Comparison of ENCODE assay signal across 17 cellular contexts in genomic region chr9:35313911-35314310, GRCh38.
A peak's percentile ranks its signal among the peaks of the same experiment; 100 is the strongest.
DNase-seq lines count a peak whose midpoint lies in the region; ATAC-seq, FAIRE-seq and TF ChIP-seq lines count a peak whose summit lies in the region.
"Had no signal": no experiment of that assay in that cellular context is flagged by ENCODE, and none has a peak within 500 bp of the region (broad histone marks: within the 10 kb centered on the region; RNA-seq: fewer than 3 reads in every experiment).

No MANE protein-coding gene starts in this region.

- H2BK120ac ChIP-seq in H9 (ENCODE audit: low read depth, low read length, poor library complexity, severe bottlenecking), result no peak overlapping the region

- H2BK20ac ChIP-seq in H9 (ENCODE audit: low read depth, low read length, poor library complexity, severe bottlenecking), result no peak overlapping the region

- H3T11ph ChIP-seq in H9 (ENCODE audit: low read length), result no peak overlapping the region

- TF ChIP-seq POLR2A in endothelial cell of umbilical vein (IDR thresholded peaks at IDR 0.05; ENCODE audit: low read depth, low read length), result no peak
- TF ChIP-seq POLR2A in gastrocnemius medialis (IDR thresholded peaks at IDR 0.05), result no peak

- no peak for ATAC-seq in gastrocnemius medialis
- ATAC-seq: activated CD8-positive, alpha-beta memory T cell treated with anti-CD3 and anti-CD28 coated beads, Interleukin-2, amount 10 ng/mL, durations not matched to agents 7 days and 5 days; natural killer cell treated with Interleukin-12 subunit alpha and Interleukin-12 subunit beta and Interleukin-15 and Interleukin-18, amount 100 ng/mL, for 72 hours had no signal

- intact Hi-C loops in endothelial cell of umbilical vein (cut with micrococcal nuclease), result no loop called here
- intact Hi-C loops in gastrocnemius medialis (cut with DNase I; ENCODE audit: low total_unique reads), result loop anchor here (5.0 kb wide), 1 partner anchor 73 kb away; no protein-coding TSS in a partner anchor
- intact Hi-C loops in left ventricle myocardium inferior (cut with micrococcal nuclease), result no loop called here
- intact Hi-C loops in activated T-helper 2 cell treated with anti-CD3 and anti-CD28 coated beads, Interferon-gamma antibody, Interleukin-2, Interleukin-4, amounts not matched to agents 10 μg/mL and 5 μg/mL and 100 μg/mL, durations not matched to agents 14 hours and 24 hours and 36 hours (cut with micrococcal nuclease), result no loop called here

- POLR2A ChIA-PET in endothelial cell of umbilical vein (lab: Charles Lee), result no interaction called here

- no peak overlapping the region for H4K8ac ChIP-seq in H9 (replicated peaks; ENCODE audit: insufficient read length, low read depth, low read length)

- dilution Hi-C loops in endothelial cell of umbilical vein (cut with MboI; ENCODE audit: extremely low pct_ligation_motif_present, low sequenced_read_pairs), result no loop called here

- H4K91ac ChIP-seq in H9 (ENCODE audit: insufficient read length, low read depth, low read length), result no peak overlapping the region

- no CpG with 5 or more reads among the region's 4 CpGs for WGBS in H9 (ENCODE audit: extremely low coverage, insufficient read length, low lambda C conversion rate)

- no peak overlapping the region for H3K18ac ChIP-seq in H9 (ENCODE audit: insufficient read length, low read depth, low read length)

- H3K9ac ChIP-seq in endothelial cell of umbilical vein (replicated peaks; ENCODE audit: extremely low read depth, insufficient read depth, low read length) (no peak overlapping the region), H9 (ENCODE audit: extremely low read depth, insufficient read length, low read length) (no peak overlapping the region)
- H3K9ac ChIP-seq: BLaER1 had no signal

- BruUV-seq in endothelial cell of umbilical vein (replicated peaks; lab: Mats Ljungman, UMichigan), result no TSS peak

- no peak overlapping the region for H3K27ac Mint-ChIP-seq in H9
- no peak overlapping the region for H3K27ac Mint-ChIP-seq in activated T-helper 2 cell treated with anti-CD3 and anti-CD28 coated beads, Interferon-gamma antibody, Interleukin-2, Interleukin-4, amounts not matched to agents 10 μg/mL and 5 μg/mL and 100 μg/mL, durations not matched to agents 14 hours and 24 hours and 36 hours
- H3K27ac Mint-ChIP-seq: activated CD8-positive, alpha-beta memory T cell treated with anti-CD3 and anti-CD28 coated beads, Interleukin-2, amount 10 ng/mL, durations not matched to agents 7 days and 5 days; natural killer cell treated with Interleukin-12 subunit alpha and Interleukin-12 subunit beta and Interleukin-15 and Interleukin-18, amount 100 ng/mL, for 72 hours; T-helper 2 cell treated with Interferon-gamma antibody and Interleukin-4, amounts not matched to agents 5 μg/mL and 100 μg/mL, for 36 hours had no signal

- DNase-seq in ELR (ENCODE audit: low read depth) (peak; percentile 33), NCI-H446 treated with DMSO at 0.1 percent for 48 hours (lab: John Stamatoyannopoulos, UW) (peak; percentile 39), endothelial cell of umbilical vein (ENCODE audit: low read depth, low spot score) (no peak), gastrocnemius medialis (no peak), left ventricle myocardium inferior (no peak), H9 (no peak)
- DNase-seq in stimulated activated CD4-positive, alpha-beta T cell treated with anti-CD3 and anti-CD28 coated beads, Interleukin-1b, Interleukin-23, amount 100 ng/mL, for 48 hours, result no peak
- no peak for DNase-seq in activated T-helper 2 cell treated with anti-CD3 and anti-CD28 coated beads, Interferon-gamma antibody, Interleukin-2, Interleukin-4, amounts not matched to agents 10 μg/mL and 5 μg/mL and 100 μg/mL, durations not matched to agents 14 hours and 24 hours and 36 hours (ENCODE audit: low spot score)
- DNase-seq: activated CD4-positive, CD25-positive, alpha-beta regulatory T cell treated with anti-CD3 and anti-CD28 coated beads, Interleukin-2, amount 50 U/mL, for 72 hours; activated CD8-positive, alpha-beta memory T cell treated with anti-CD3 and anti-CD28 coated beads, Interleukin-2, amount 10 ng/mL, durations not matched to agents 7 days and 5 days; mammary epithelial cell; NCI-H345; posterior cingulate gyrus had no signal

- H3K4me1 Mint-ChIP-seq in H9, result peaks cover 6% of the 10 kb centered on the region in 2 experiments; a peak in 2 of 4 replicates
- no peaks in the 10 kb centered on the region for H3K4me1 Mint-ChIP-seq in activated T-helper 2 cell treated with anti-CD3 and anti-CD28 coated beads, Interferon-gamma antibody, Interleukin-2, Interleukin-4, amounts not matched to agents 10 μg/mL and 5 μg/mL and 100 μg/mL, durations not matched to agents 14 hours and 24 hours and 36 hours (ENCODE audit: low read depth)
- H3K4me1 Mint-ChIP-seq: activated CD8-positive, alpha-beta memory T cell treated with anti-CD3 and anti-CD28 coated beads, Interleukin-2, amount 10 ng/mL, durations not matched to agents 7 days and 5 days had no signal

- CTCF ChIA-PET in endothelial cell of umbilical vein (lab: Charles Lee), result no interaction called here

- no peaks in the 10 kb centered on the region for H3K23me2 ChIP-seq in H9 (ENCODE audit: insufficient read length, low read depth, low read length, poor library complexity, severe bottlenecking)

- no peak overlapping the region for H2BK5ac ChIP-seq in H9 (ENCODE audit: insufficient read length, low read length)

- no peak overlapping the region for H3K27ac ChIP-seq in endothelial cell of umbilical vein (ENCODE audit: insufficient read depth, low read depth, low read length)
- H3K27ac ChIP-seq in gastrocnemius medialis, result peak overlapping the region in 3 of 4 donors; percentile 7 to 67 (median 23)
- no peak overlapping the region for H3K27ac ChIP-seq in left ventricle myocardium inferior (replicated peaks)
- no peak overlapping the region for H3K27ac ChIP-seq in H9 (ENCODE audit: insufficient read length, low read depth, low read length)
- H3K27ac ChIP-seq: BLaER1, skin epidermis had no signal

- in situ Hi-C loops in gastrocnemius medialis (cut with MboI; ENCODE audit: low sequenced_read_pairs in 4 of 4), result no loop called here

- H3K36me3 ChIP-seq in endothelial cell of umbilical vein (ENCODE audit: control insufficient read depth in 2 of 2, extremely low read depth in 1 of 2, insufficient read depth in 2 of 2, low read length in 2 of 2), result peaks cover 2 to 6% of the 10 kb centered on the region in 2 experiments
- H3K36me3 ChIP-seq in gastrocnemius medialis, result peaks cover 0 to 15% of the 10 kb centered on the region in 2 donors
- peaks cover 24% of the 10 kb centered on the region for H3K36me3 ChIP-seq in left ventricle myocardium inferior
- H3K36me3 ChIP-seq: BLaER1 had no signal

- H3K36me3 Mint-ChIP-seq in H9 (ENCODE audit: insufficient read depth in 1 of 3, low read depth in 3 of 3), result peaks cover 4 to 16% (median 10%) of the 10 kb centered on the region in 3 experiments; a peak in 5 of 7 replicates
- H3K36me3 Mint-ChIP-seq in activated T-helper 2 cell treated with anti-CD3 and anti-CD28 coated beads, Interferon-gamma antibody, Interleukin-2, Interleukin-4, amounts not matched to agents 10 μg/mL and 5 μg/mL and 100 μg/mL, durations not matched to agents 14 hours and 24 hours and 36 hours (ENCODE audit: low read depth), result no peaks in the 10 kb centered on the region
- H3K36me3 Mint-ChIP-seq: activated CD8-positive, alpha-beta memory T cell treated with anti-CD3 and anti-CD28 coated beads, Interleukin-2, amount 10 ng/mL, durations not matched to agents 7 days and 5 days; natural killer cell treated with Interleukin-12 subunit alpha and Interleukin-12 subunit beta and Interleukin-15 and Interleukin-18, amount 100 ng/mL, for 72 hours had no signal

- no peak overlapping the region for H3K4me3 Mint-ChIP-seq in H9
- no peak overlapping the region for H3K4me3 Mint-ChIP-seq in activated T-helper 2 cell treated with anti-CD3 and anti-CD28 coated beads, Interferon-gamma antibody, Interleukin-2, Interleukin-4, amounts not matched to agents 10 μg/mL and 5 μg/mL and 100 μg/mL, durations not matched to agents 14 hours and 24 hours and 36 hours (ENCODE audit: low read depth)
- H3K4me3 Mint-ChIP-seq: activated CD8-positive, alpha-beta memory T cell treated with anti-CD3 and anti-CD28 coated beads, Interleukin-2, amount 10 ng/mL, durations not matched to agents 7 days and 5 days; natural killer cell treated with Interleukin-12 subunit alpha and Interleukin-12 subunit beta and Interleukin-15 and Interleukin-18, amount 100 ng/mL, for 72 hours; T-helper 2 cell treated with Interferon-gamma antibody and Interleukin-4, amounts not matched to agents 5 μg/mL and 100 μg/mL, for 36 hours had no signal

- H3K56ac ChIP-seq in H9 (ENCODE audit: insufficient read length, low read depth, low read length), result no peak overlapping the region

- H2AFZ ChIP-seq in endothelial cell of umbilical vein (ENCODE audit: low read depth, low read length), result no peak overlapping the region
- H2AFZ ChIP-seq in H9 (ENCODE audit: low read length), result no peak overlapping the region

- no peak overlapping the region for H2AK5ac ChIP-seq in H9 (ENCODE audit: insufficient read length, low read length)

- H3K9me1 ChIP-seq in endothelial cell of umbilical vein (replicated peaks; ENCODE audit: control insufficient read depth, extremely low read depth, insufficient read depth, low read length), result no peaks in the 10 kb centered on the region

- H2BK15ac ChIP-seq in H9 (ENCODE audit: low read depth, low read length), result no peak overlapping the region

- no peaks in the 10 kb centered on the region for H3K27me3 ChIP-seq in endothelial cell of umbilical vein (ENCODE audit: control insufficient read depth in 2 of 2, insufficient read depth in 2 of 2, low read length in 2 of 2)
- H3K27me3 ChIP-seq in gastrocnemius medialis, result no peaks in the 10 kb centered on the region
- H3K27me3 ChIP-seq in left ventricle myocardium inferior (ENCODE audit: low read depth), result no peaks in the 10 kb centered on the region
- no peaks in the 10 kb centered on the region for H3K27me3 ChIP-seq in H9 (ENCODE audit: insufficient read depth, low read length)
- H3K27me3 ChIP-seq: BLaER1 had no signal

- H4K20me1 ChIP-seq in endothelial cell of umbilical vein (replicated peaks; ENCODE audit: control insufficient read depth, extremely low read depth, insufficient read depth, low read length) (no peaks in the 10 kb centered on the region), H9 (ENCODE audit: control insufficient read depth, insufficient read depth, insufficient read length) (no peaks in the 10 kb centered on the region)
- H4K20me1 ChIP-seq: BLaER1 had no signal

- H3K4me1 ChIP-seq in endothelial cell of umbilical vein (ENCODE audit: control insufficient read depth, extremely low read depth, insufficient read depth, low read length), result no peaks in the 10 kb centered on the region
- peaks cover 19 to 26% of the 10 kb centered on the region in 2 donors for H3K4me1 ChIP-seq in gastrocnemius medialis
- peaks cover 31% of the 10 kb centered on the region for H3K4me1 ChIP-seq in left ventricle myocardium inferior
- no peaks in the 10 kb centered on the region for H3K4me1 ChIP-seq in H9 (ENCODE audit: insufficient read depth, low read length)
- H3K4me1 ChIP-seq: BLaER1 had no signal

- H3K4ac ChIP-seq in H9 (ENCODE audit: low read depth, low read length), result no peak overlapping the region

- H3K9me3 ChIP-seq in endothelial cell of umbilical vein (replicated peaks; ENCODE audit: control insufficient read depth, insufficient read depth, low read length) (no peaks in the 10 kb centered on the region), gastrocnemius medialis (no peaks in the 10 kb centered on the region), left ventricle myocardium inferior (replicated peaks) (peaks cover 4% of the 10 kb centered on the region), H9 (ENCODE audit: control insufficient read depth, low read depth, low read length) (no peaks in the 10 kb centered on the region)
- H3K9me3 ChIP-seq: BLaER1 had no signal

- H3K23ac ChIP-seq in H9 (ENCODE audit: insufficient read length, low read depth, low read length), result no peak overlapping the region

- no peak overlapping the region for H2BK12ac ChIP-seq in H9 (ENCODE audit: insufficient read length, low read depth, low read length)

- no peak overlapping the region for H3K14ac ChIP-seq in H9 (ENCODE audit: insufficient read depth, low read length)

- H3K27me3 Mint-ChIP-seq in H9 (ENCODE audit: low read depth), result no peaks in the 10 kb centered on the region
- no peaks in the 10 kb centered on the region for H3K27me3 Mint-ChIP-seq in activated T-helper 2 cell treated with anti-CD3 and anti-CD28 coated beads, Interferon-gamma antibody, Interleukin-2, Interleukin-4, amounts not matched to agents 10 μg/mL and 5 μg/mL and 100 μg/mL, durations not matched to agents 14 hours and 24 hours and 36 hours (ENCODE audit: low read depth)

- no peak overlapping the region for H3K4me2 ChIP-seq in endothelial cell of umbilical vein (ENCODE audit: insufficient read depth, low read length)
- no peak overlapping the region for H3K4me2 ChIP-seq in H9 (ENCODE audit: insufficient read depth, insufficient read length, low read length)
- H3K4me2 ChIP-seq: BLaER1 had no signal

- H3K9me3 Mint-ChIP-seq in H9, result peaks cover 0 to 2% of the 10 kb centered on the region in 2 experiments; a peak in 1 of 5 replicates
- H3K9me3 Mint-ChIP-seq in activated T-helper 2 cell treated with anti-CD3 and anti-CD28 coated beads, Interferon-gamma antibody, Interleukin-2, Interleukin-4, amounts not matched to agents 10 μg/mL and 5 μg/mL and 100 μg/mL, durations not matched to agents 14 hours and 24 hours and 36 hours, result no peaks in the 10 kb centered on the region
- H3K9me3 Mint-ChIP-seq: natural killer cell treated with Interleukin-12 subunit alpha and Interleukin-12 subunit beta and Interleukin-15 and Interleukin-18, amount 100 ng/mL, for 72 hours; T-helper 2 cell treated with Interferon-gamma antibody and Interleukin-4, amounts not matched to agents 5 μg/mL and 100 μg/mL, for 36 hours had no signal

- TF ChIP-seq CTCF in endothelial cell of umbilical vein (IDR thresholded peaks at IDR 0.05; ENCODE audit: extremely low read depth in 1 of 2, insufficient read depth in 1 of 2, low read depth in 1 of 2, low read length in 2 of 2), result no peak
- no peak for TF ChIP-seq CTCF in gastrocnemius medialis (IDR thresholded peaks at IDR 0.05 in 4 of 5, conservative IDR thresholded peaks at IDR 0.05 in 1 of 5)
- TF ChIP-seq CTCF in left ventricle myocardium inferior (IDR thresholded peaks at IDR 0.05; ENCODE audit: borderline replicate concordance), result no peak
- no peak for TF ChIP-seq CTCF in H9 (conservative IDR thresholded peaks at IDR 0.05)

- no peaks in the 10 kb centered on the region for H3K79me1 ChIP-seq in H9 (ENCODE audit: insufficient read depth, low read depth, low read length, poor library complexity, severe bottlenecking)

- no peaks in the 10 kb centered on the region for H3K79me2 ChIP-seq in endothelial cell of umbilical vein (ENCODE audit: control insufficient read depth, insufficient read depth, low read length)
- H3K79me2 ChIP-seq in H9 (ENCODE audit: insufficient read depth, low read length), result no peaks in the 10 kb centered on the region

- peak; percentile 42 for FAIRE-seq in endothelial cell of umbilical vein (lab: Jason Lieb, UNC)

- H4K5ac ChIP-seq in H9 (ENCODE audit: insufficient read length, low read depth, low read length), result no peak overlapping the region

- H3K4me3 ChIP-seq in endothelial cell of umbilical vein (replicated peaks in 1 of 3; ENCODE audit: insufficient read depth in 1 of 3, low read depth in 1 of 3, low read length in 3 of 3), result no peak overlapping the region
- no peak overlapping the region for H3K4me3 ChIP-seq in gastrocnemius medialis
- H3K4me3 ChIP-seq in left ventricle myocardium inferior, result no peak overlapping the region
- H3K4me3 ChIP-seq: BLaER1, skin epidermis had no signal

Comparison
In these comparisons a context has a peak if more than half of its experiments do, and no peak if none do; other contexts are left out.
1. DNase-seq: peak in ELR (single experiment) and NCI-H446 treated with DMSO at 0.1 percent for 48 hours (single experiment); none in endothelial cell of umbilical vein (single experiment), gastrocnemius medialis (0 of 2), stimulated activated CD4-positive, alpha-beta T cell treated with anti-CD3 and anti-CD28 coated beads, Interleukin-1b, Interleukin-23, amount 100 ng/mL, for 48 hours (single experiment), left ventricle myocardium inferior (single experiment), H9 (single experiment) and activated T-helper 2 cell treated with anti-CD3 and anti-CD28 coated beads, Interferon-gamma antibody, Interleukin-2, Interleukin-4, amounts not matched to agents 10 μg/mL and 5 μg/mL and 100 μg/mL, durations not matched to agents 14 hours and 24 hours and 36 hours (single experiment).
2. H3K27ac ChIP-seq: peak in gastrocnemius medialis (3 of 4); none in endothelial cell of umbilical vein (single experiment), left ventricle myocardium inferior (single experiment) and H9 (single experiment).